In genomic region chr19:511101-511841, GRCh38 we compare ENCODE assay signal across 8 cellular contexts. TPM values are rescaled to one million over a fixed set of nuclear protein-coding genes. Genes with fewer than 3 reads are reported as not detected.
DNase-seq lines count a peak whose midpoint lies in the region; ATAC-seq, FAIRE-seq and TF ChIP-seq lines count a peak whose summit lies in the region.

No MANE protein-coding gene starts in this region.

- no peaks in the 10 kb centered on the region for H4K20me1 ChIP-seq in PC-9 (ENCODE audit: insufficient read depth)

- H3K36me3 ChIP-seq in pancreas: no peaks in the 10 kb centered on the region
- no peaks in the 10 kb centered on the region for H3K36me3 ChIP-seq in PC-9 (ENCODE audit: low read depth)

- no peak for TF ChIP-seq POLR2A in GM12892 (IDR thresholded peaks at IDR 0.05; ENCODE audit: low read depth, low read length)

- DNase-seq in GM12892 (ENCODE audit: insufficient read length): no peak
- DNase-seq in NCI-H526 treated with DMSO at 0.1 percent for 48 hours (lab: John Stamatoyannopoulos, UW): peak; percentile 32
- peak; percentile 52 for DNase-seq in activated CD8-positive, alpha-beta memory T cell treated with anti-CD3 and anti-CD28 coated beads, Interleukin-2, amount 50 U/mL, for 24 hours (ENCODE audit: extremely low read depth)
- peak; percentile 85 for DNase-seq in epithelial cell of esophagus (ENCODE audit: low read depth)
- DNase-seq in pancreas: peak in 3 of 6 donors; percentile 38 to 70 (median 46)
- DNase-seq in GM20000 (ENCODE audit: low spot score): no peak
- DNase-seq in PC-9: no peak

- no peak overlapping the region for H3K4me2 ChIP-seq in PC-9

- no peak overlapping the region for H2AFZ ChIP-seq in PC-9

- peaks cover 6% of the 10 kb centered on the region for H3K79me2 ChIP-seq in PC-9 (ENCODE audit: low read depth)

- FAIRE-seq in GM12892 (lab: Jason Lieb, UNC) (peak; percentile 65), pancreas (lab: Jason Lieb, UNC) (no peak)

- 68 to 69% methylated on average over 29 of the region's 29 CpGs for WGBS in pancreas, 2 donors

- CTCF ChIA-PET in PC-9 (lab: Charles Lee): interaction anchor here (0.6 to 0.7 kb wide), 2 partner anchors 15 to 20 kb away, joined by 6 to 7 read pairs; no protein-coding TSS in a partner anchor

- H3F3A ChIP-seq in PC-9 (ENCODE audit: insufficient read depth, low read depth): peaks cover 6% of the 10 kb centered on the region; the same call in 1 of the 2 replicates

- intact Hi-C loops in pancreas (cut with DNase I): no loop called here
- intact Hi-C loops in PC-9 (cut with micrococcal nuclease; ENCODE audit: unreplicated experiment): no loop called here

- H3K27me3 ChIP-seq in pancreas (no peaks in the 10 kb centered on the region), PC-9 (ENCODE audit: insufficient read depth, low read depth) (no peaks in the 10 kb centered on the region)

- TF ChIP-seq CTCF in epithelial cell of esophagus (IDR thresholded peaks at IDR 0.05; ENCODE audit: insufficient read depth, low read depth, low read length, missing control alignments): no peak
- TF ChIP-seq CTCF in pancreas (IDR thresholded peaks at IDR 0.05): no peak
- TF ChIP-seq CTCF in GM20000 (IDR thresholded peaks at IDR 0.05; ENCODE audit: extremely low read depth, missing control alignments): no peak
- no peak for TF ChIP-seq CTCF in PC-9 (conservative IDR thresholded peaks at IDR 0.05)

- no peak for ATAC-seq in pancreas
- no peak for ATAC-seq in GM21723 (IDR thresholded peaks at IDR 0.05; ENCODE audit: unreplicated experiment)

- BruUV-seq in PC-9 (replicated peaks; lab: Mats Ljungman, UMichigan): no TSS peak

- H3K27ac ChIP-seq in pancreas (peak overlapping the region in 3 of 4 donors; percentile 3 to 48 (median 11)), PC-9 (no peak overlapping the region)

- POLR2A ChIA-PET in PC-9 (lab: Charles Lee; ENCODE audit: unreplicated experiment): no interaction called here

- H3K9me3 ChIP-seq in pancreas: no peaks in the 10 kb centered on the region
- H3K9me3 ChIP-seq in PC-9 (ENCODE audit: insufficient read depth, low read depth): no peaks in the 10 kb centered on the region

- H3K4me1 ChIP-seq in pancreas (peaks cover 2 to 9% (median 3%) of the 10 kb centered on the region in 3 donors), PC-9 (replicated peaks; ENCODE audit: insufficient read depth) (0 out of 2 replicates have a peak, but pooled peaks cover under 1% of the 10 kb centered on the region)

- no peaks in the 10 kb centered on the region for H3K9me2 ChIP-seq in PC-9 (ENCODE audit: insufficient read depth)

- H3K4me3 ChIP-seq in epithelial cell of esophagus (ENCODE audit: low read length): peak overlapping the region; percentile 15
- H3K4me3 ChIP-seq in pancreas: no peak overlapping the region
- H3K4me3 ChIP-seq in PC-9: no peak overlapping the region

RNA-seq across cellular contexts. Expression of gene TPGS1, which starts 4.0 kb away (rescaled TPM):
- 0.51 TPM for polyA plus RNA-seq in GM12892 (2012; ENCODE audit: missing spikeins)
- total RNA-seq in pancreas: 10 to 100 TPM in 4 of 6 donors, 1 to 10 TPM in 2; 8.8 to 16.2 (median 10.7) TPM
- 10 to 100 TPM; 14.3 to 29.7 TPM for polyA plus RNA-seq in pancreas
- total RNA-seq in PC-9 (2021): 13.8 and 25.7 TPM in 2 replicates

RNA-seq across cellular contexts. Expression of gene MADCAM1, which starts 15.0 kb away (rescaled TPM):
- not detected for polyA plus RNA-seq in GM12892 (2012; ENCODE audit: missing spikeins)
- total RNA-seq in pancreas (1 to 10 TPM in 4 of 6 donors, under 1 TPM in 2; 0.66 to 4.2 (median 1.2) TPM), PC-9 (2021) (1.1 and 1.7 TPM in 2 replicates)
- 1 to 10 TPM; 2.5 to 7.5 TPM for polyA plus RNA-seq in pancreas

RNA-seq across cellular contexts. Expression of gene CDC34, which starts 20.3 kb away (rescaled TPM):
- polyA plus RNA-seq in GM12892 (2012; ENCODE audit: missing spikeins): 22.1 TPM
- 10 to 100 TPM; 26.2 to 49.4 (median 39.1) TPM for total RNA-seq in pancreas
- 100 to 1,000 TPM in 1 of 2 donors, 10 to 100 TPM in 1; 80.0 to 107 TPM for polyA plus RNA-seq in pancreas
- total RNA-seq in PC-9 (2021): 93.3 and 98.2 TPM in 2 replicates

RNA-seq across cellular contexts. Expression of gene GZMM, which starts 32.6 kb away (rescaled TPM):
- not detected for polyA plus RNA-seq in GM12892 (2012; ENCODE audit: missing spikeins)
- total RNA-seq in pancreas (under 1 TPM in 4 of 6 donors, not detected in 2; 0.28 to 0.38 (median 0.33) TPM), PC-9 (2021) (0.39 and 0.88 TPM in 2 replicates)
- under 1 TPM; 0.31 to 0.38 TPM for polyA plus RNA-seq in pancreas

RNA-seq across cellular contexts. Expression of gene SHC2, which starts 50.4 kb away (rescaled TPM):
- not detected for polyA plus RNA-seq in GM12892 (2012; ENCODE audit: missing spikeins)
- total RNA-seq in pancreas: 100 to 1,000 TPM in 3 of 6 donors, 10 to 100 TPM in 3; 76.2 to 130 (median 99.9) TPM
- polyA plus RNA-seq in pancreas: 100 to 1,000 TPM; 257 to 382 TPM
- total RNA-seq in PC-9 (2021): 0.70 and 0.73 TPM in 2 replicates

Comparison
In these comparisons a context has a peak if more than half of its experiments do, and no peak if none do; other contexts are left out.
1. DNase-seq: peak in NCI-H526 treated with DMSO at 0.1 percent for 48 hours (single experiment), activated CD8-positive, alpha-beta memory T cell treated with anti-CD3 and anti-CD28 coated beads, Interleukin-2, amount 50 U/mL, for 24 hours (single experiment) and epithelial cell of esophagus (single experiment); none in GM12892 (single experiment), GM20000 (single experiment) and PC-9 (0 of 2).